19 cellular contexts compared by ENCODE assay signal in genomic region chr22:37911697-37912096, GRCh38. TPM values are rescaled to one million over a fixed set of nuclear protein-coding genes. Genes with fewer than 3 reads are reported as not detected.
A peak's percentile ranks its signal among the peaks of the same experiment; 100 is the strongest.
DNase-seq lines count a peak whose midpoint lies in the region; ATAC-seq and TF ChIP-seq lines count a peak whose summit lies in the region.
"Had no signal": no experiment of that assay in that cellular context is flagged by ENCODE, and none has a peak within 500 bp of the region (broad histone marks: within the 10 kb centered on the region; RNA-seq: fewer than 3 reads in every experiment).

No MANE protein-coding gene starts in this region.

- peaks cover 0 to 10% (median 0%) of the 10 kb centered on the region in 4 donors for H3K36me3 ChIP-seq in transverse colon
- H3K36me3 ChIP-seq: SJCRH30 had no signal

- H3K9me3 ChIP-seq in transverse colon = no peaks in the 10 kb centered on the region
- H3K9me3 ChIP-seq: SJCRH30 had no signal

- CTCF ChIA-PET in activated CD8-positive, alpha-beta T cell treated with anti-CD3 and anti-CD28 coated beads, Interleukin-2, amount 10 ng/mL, durations not matched to agents 7 days and 5 days (lab: Charles Lee) = interaction anchor here (1.0 to 1.5 kb wide), 2 partner anchors 23 to 94 kb away, joined by 3 to 4 read pairs; no protein-coding TSS in a partner anchor
- CTCF ChIA-PET in activated CD8-positive, alpha-beta T cell treated with anti-CD3 and anti-CD28 coated beads for 36 hours (lab: Charles Lee) = interaction anchor here (0.8 to 1.6 kb wide), 3 partner anchors 14 to 94 kb away, joined by 3 to 4 read pairs (median 3); no protein-coding TSS in a partner anchor

- TF ChIP-seq CTCF in activated CD8-positive, alpha-beta T cell treated with anti-CD3 and anti-CD28 coated beads for 36 hours (IDR thresholded peaks at IDR 0.05) = no peak
- TF ChIP-seq CTCF in coronary artery (IDR thresholded peaks at IDR 0.05) (no peak), transverse colon (IDR thresholded peaks at IDR 0.05) (no peak), omental fat pad (IDR thresholded peaks at IDR 0.05) (no peak)

- peaks cover 7 to 40% (median 13%) of the 10 kb centered on the region in 4 donors for H3K4me1 ChIP-seq in transverse colon

- intact Hi-C loops in activated CD8-positive, alpha-beta T cell treated with anti-CD3 and anti-CD28 coated beads for 36 hours (cut with micrococcal nuclease) = no loop called here
- intact Hi-C loops in transverse colon (cut with DNase I; ENCODE audit: low total_unique reads) = no loop called here

- no peaks in the 10 kb centered on the region for H3K27me3 ChIP-seq in transverse colon
- H3K27me3 ChIP-seq: SJCRH30 had no signal

- H3K4me3 Mint-ChIP-seq in activated CD8-positive, alpha-beta T cell treated with anti-CD3 and anti-CD28 coated beads, Interleukin-2, amount 10 ng/mL, durations not matched to agents 7 days and 5 days = no peak overlapping the region
- H3K4me3 Mint-ChIP-seq in activated CD8-positive, alpha-beta T cell treated with anti-CD3 and anti-CD28 coated beads for 36 hours = no peak overlapping the region
- peak overlapping the region in 3 of 10 donors; percentile 7 to 38 (median 30) for H3K4me3 Mint-ChIP-seq in naive thymus-derived CD8-positive, alpha-beta T cell
- H3K4me3 Mint-ChIP-seq: T-helper 17 cell had no signal

- H3K4me3 ChIP-seq in coronary artery (no peak overlapping the region), transverse colon (no peak overlapping the region)
- H3K4me3 ChIP-seq: SJCRH30 had no signal

- in situ Hi-C loops in transverse colon (cut with MboI; ENCODE audit: low pct_ligation_motif_present in 1 of 4, low pct_unique_long_range_greater_than_20kb in 1 of 4, low sequenced_read_pairs in 3 of 4) = no loop called here

- peaks cover 4% of the 10 kb centered on the region for H3K36me3 Mint-ChIP-seq in activated CD8-positive, alpha-beta T cell treated with anti-CD3 and anti-CD28 coated beads, Interleukin-2, amount 10 ng/mL, durations not matched to agents 7 days and 5 days (ENCODE audit: low read depth)
- peaks cover 2% of the 10 kb centered on the region for H3K36me3 Mint-ChIP-seq in activated CD8-positive, alpha-beta T cell treated with anti-CD3 and anti-CD28 coated beads for 36 hours (ENCODE audit: low read depth)
- H3K36me3 Mint-ChIP-seq in naive thymus-derived CD8-positive, alpha-beta T cell = peaks cover 0 to 27% (median 0%) of the 10 kb centered on the region in 3 donors

- no peak for TF ChIP-seq POLR2A in transverse colon (IDR thresholded peaks at IDR 0.05)

- no peaks in the 10 kb centered on the region for H3K9me3 Mint-ChIP-seq in activated CD8-positive, alpha-beta T cell treated with anti-CD3 and anti-CD28 coated beads, Interleukin-2, amount 10 ng/mL, durations not matched to agents 7 days and 5 days (ENCODE audit: insufficient read depth)
- H3K9me3 Mint-ChIP-seq in activated CD8-positive, alpha-beta T cell treated with anti-CD3 and anti-CD28 coated beads for 36 hours = no peaks in the 10 kb centered on the region
- H3K9me3 Mint-ChIP-seq in naive thymus-derived CD8-positive, alpha-beta T cell = no peaks in the 10 kb centered on the region

- peak overlapping the region; percentile 10 to 86 for H3K27ac ChIP-seq in coronary artery
- H3K27ac ChIP-seq in transverse colon = peak overlapping the region; percentile 36 to 93 (median 85)
- H3K27ac ChIP-seq: SJCRH30 had no signal

- POLR2A ChIA-PET in activated CD8-positive, alpha-beta T cell treated with anti-CD3 and anti-CD28 coated beads, Interleukin-2, amount 10 ng/mL, durations not matched to agents 7 days and 5 days (lab: Charles Lee) = no interaction called here
- POLR2A ChIA-PET in activated CD8-positive, alpha-beta T cell treated with anti-CD3 and anti-CD28 coated beads for 36 hours (lab: Charles Lee) = no interaction called here
- POLR2A ChIA-PET in naive thymus-derived CD8-positive, alpha-beta T cell (lab: Charles Lee) = interaction anchor here (1.1 kb wide), 1 partner anchor 16 kb away, joined by 3 read pairs; no protein-coding TSS in a partner anchor

- 37 to 78% methylated on average over 4 to 8 of the region's 8 CpGs for WGBS in transverse colon (ENCODE audit: low coverage in 1 of 2), 2 donors

- no peak for DNase-seq in activated CD8-positive, alpha-beta T cell treated with anti-CD3 and anti-CD28 coated beads, Interleukin-2, amount 10 ng/mL, durations not matched to agents 7 days and 5 days
- DNase-seq in activated CD8-positive, alpha-beta T cell treated with anti-CD3 and anti-CD28 coated beads for 36 hours = no peak
- DNase-seq in coronary artery (ENCODE audit: low spot score) = no peak
- no peak for DNase-seq in naive thymus-derived CD8-positive, alpha-beta T cell
- DNase-seq in transverse colon = no peak
- DNase-seq in T1000 (lab: John Stamatoyannopoulos, UW) = no peak
- no peak for DNase-seq in omental fat pad (ENCODE audit: low spot score)
- DNase-seq: activated CD8-positive, alpha-beta memory T cell treated with anti-CD3 and anti-CD28 coated beads for 24 hours; effector CD8-positive, alpha-beta T cell; hippocampal formation; Karpas-422; NCI-H1105; retina; stimulated activated naive CD4-positive, alpha-beta T cell treated with Interleukin-2 at 50 U/mL for 16 hours; T-helper 17 cell had no signal

- peaks cover 36% of the 10 kb centered on the region for H3K4me1 Mint-ChIP-seq in activated CD8-positive, alpha-beta T cell treated with anti-CD3 and anti-CD28 coated beads, Interleukin-2, amount 10 ng/mL, durations not matched to agents 7 days and 5 days (ENCODE audit: low read depth)
- H3K4me1 Mint-ChIP-seq in activated CD8-positive, alpha-beta T cell treated with anti-CD3 and anti-CD28 coated beads for 36 hours (ENCODE audit: low read depth) = peaks cover 29% of the 10 kb centered on the region
- peaks cover 26 to 51% (median 32%) of the 10 kb centered on the region in 4 donors for H3K4me1 Mint-ChIP-seq in naive thymus-derived CD8-positive, alpha-beta T cell

- no peak for ATAC-seq in activated CD8-positive, alpha-beta T cell treated with anti-CD3 and anti-CD28 coated beads, Interleukin-2, amount 10 ng/mL, durations not matched to agents 7 days and 5 days
- ATAC-seq in activated CD8-positive, alpha-beta T cell treated with anti-CD3 and anti-CD28 coated beads for 36 hours = no peak
- ATAC-seq in naive thymus-derived CD8-positive, alpha-beta T cell = no peak
- ATAC-seq in HG02885 (IDR thresholded peaks at IDR 0.05; ENCODE audit: poor library complexity, unreplicated experiment) (no peak), omental fat pad (ENCODE audit: low FRiP score) (no peak)

- no peaks in the 10 kb centered on the region for H3K27me3 Mint-ChIP-seq in activated CD8-positive, alpha-beta T cell treated with anti-CD3 and anti-CD28 coated beads, Interleukin-2, amount 10 ng/mL, durations not matched to agents 7 days and 5 days (ENCODE audit: low read depth)
- H3K27me3 Mint-ChIP-seq in activated CD8-positive, alpha-beta T cell treated with anti-CD3 and anti-CD28 coated beads for 36 hours = no peaks in the 10 kb centered on the region
- H3K27me3 Mint-ChIP-seq in naive thymus-derived CD8-positive, alpha-beta T cell = no peaks in the 10 kb centered on the region
- H3K27me3 Mint-ChIP-seq: T-helper 17 cell had no signal

- H3K27ac Mint-ChIP-seq in activated CD8-positive, alpha-beta T cell treated with anti-CD3 and anti-CD28 coated beads, Interleukin-2, amount 10 ng/mL, durations not matched to agents 7 days and 5 days = peak overlapping the region; percentile 15
- H3K27ac Mint-ChIP-seq in activated CD8-positive, alpha-beta T cell treated with anti-CD3 and anti-CD28 coated beads for 36 hours = no peak overlapping the region
- peak overlapping the region in 6 of 10 donors; percentile 31 to 88 (median 74) for H3K27ac Mint-ChIP-seq in naive thymus-derived CD8-positive, alpha-beta T cell
- H3K27ac Mint-ChIP-seq: T-helper 17 cell had no signal

- no peak for TF ChIP-seq EP300 in transverse colon (IDR thresholded peaks at IDR 0.05; ENCODE audit: low read depth)

RNA-seq across cellular contexts. Expression of gene MICALL1, which starts 5.6 kb away (rescaled TPM):
- 10 to 100 TPM; 21.3 to 24.5 TPM for total RNA-seq in activated CD8-positive, alpha-beta T cell treated with anti-CD3 and anti-CD28 coated beads, Interleukin-2, amount 10 ng/mL, durations not matched to agents 7 days and 5 days
- 10 to 100 TPM; 10.2 to 11.8 TPM for total RNA-seq in activated CD8-positive, alpha-beta T cell treated with anti-CD3 and anti-CD28 coated beads for 36 hours
- total RNA-seq in naive thymus-derived CD8-positive, alpha-beta T cell = 10 to 100 TPM; 26.3 to 28.5 TPM
- 1 to 10 TPM; 1.3 to 4.7 (median 1.5) TPM for polyA plus RNA-seq in naive thymus-derived CD8-positive, alpha-beta T cell
- 10 to 100 TPM; 26.8 to 87.2 (median 37.3) TPM for total RNA-seq in transverse colon
- total RNA-seq in omental fat pad = 10 to 100 TPM; 15.4 to 42.4 (median 20.6) TPM

RNA-seq across cellular contexts. Expression of gene C22orf23, which starts 41.7 kb away (rescaled TPM):
- total RNA-seq in activated CD8-positive, alpha-beta T cell treated with anti-CD3 and anti-CD28 coated beads, Interleukin-2, amount 10 ng/mL, durations not matched to agents 7 days and 5 days = not detected
- not detected for total RNA-seq in activated CD8-positive, alpha-beta T cell treated with anti-CD3 and anti-CD28 coated beads for 36 hours
- total RNA-seq in naive thymus-derived CD8-positive, alpha-beta T cell = not detected
- polyA plus RNA-seq in naive thymus-derived CD8-positive, alpha-beta T cell = not detected
- total RNA-seq in transverse colon (not detected), omental fat pad (under 1 TPM in 1 of 4 donors, not detected in 3; 0.56 TPM)
- total RNA-seq: mesenteric fat pad, SJCRH30, T-helper 17 cell had no signal
- polyA plus RNA-seq: keratinocyte had no signal

RNA-seq across cellular contexts. Expression of gene POLR2F, which starts 41.8 kb away (rescaled TPM):
- total RNA-seq in activated CD8-positive, alpha-beta T cell treated with anti-CD3 and anti-CD28 coated beads, Interleukin-2, amount 10 ng/mL, durations not matched to agents 7 days and 5 days = 10 to 100 TPM; 71.7 to 73.8 TPM
- total RNA-seq in activated CD8-positive, alpha-beta T cell treated with anti-CD3 and anti-CD28 coated beads for 36 hours = 10 to 100 TPM; 82.2 to 85.4 TPM
- 10 to 100 TPM; 38.0 to 40.7 TPM for total RNA-seq in naive thymus-derived CD8-positive, alpha-beta T cell
- 100 to 1,000 TPM; 129 to 172 (median 145) TPM for polyA plus RNA-seq in naive thymus-derived CD8-positive, alpha-beta T cell
- total RNA-seq in transverse colon (10 to 100 TPM in 3 of 4 donors, 1 to 10 TPM in 1; 7.6 to 65.5 (median 32.6) TPM), omental fat pad (10 to 100 TPM; 57.3 to 73.9 (median 61.6) TPM)
